ENCODE assay signal across 1 cellular context in the genomic region with DNA sequence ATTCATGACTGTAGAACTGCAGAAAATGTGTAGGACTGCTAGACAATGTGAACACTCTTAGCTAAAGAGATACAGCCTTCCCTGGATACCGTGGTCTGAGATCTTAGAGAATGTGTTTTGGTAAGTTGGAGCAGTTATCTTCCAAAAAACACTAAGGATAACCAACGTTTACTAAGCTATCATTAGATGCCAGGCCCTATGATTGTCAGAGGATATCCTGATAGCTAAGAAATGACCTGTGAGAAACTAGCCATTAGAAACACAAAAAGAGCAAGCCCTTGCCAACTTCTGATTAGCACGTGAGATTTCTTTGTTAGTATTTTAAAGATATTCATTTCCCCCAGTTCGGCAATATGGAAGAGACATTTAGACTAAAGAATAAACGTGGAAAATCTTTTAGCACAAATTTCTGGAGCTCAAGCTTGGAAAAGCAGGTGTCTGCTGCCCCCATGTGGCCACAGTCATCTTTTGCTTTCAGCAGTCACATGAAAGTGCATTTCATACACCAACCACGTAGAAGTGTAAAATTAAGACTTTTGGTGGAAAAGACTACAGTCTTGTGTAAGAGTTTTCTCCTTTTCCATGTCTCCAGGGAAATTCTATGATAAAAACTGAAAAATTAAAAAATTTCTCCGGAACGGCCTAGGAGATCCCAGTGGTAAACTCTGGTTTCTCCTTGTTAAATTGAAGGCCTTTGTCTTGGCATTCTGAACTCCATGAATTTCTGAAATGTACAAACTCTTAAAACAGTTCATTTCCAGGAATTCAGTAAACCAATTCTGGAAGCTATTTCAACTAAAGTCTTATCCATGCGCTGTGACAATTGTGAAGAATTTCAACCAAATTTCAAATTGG.
TF ChIP-seq lines count a peak whose summit lies in the region.

No MANE protein-coding gene starts in this region.

TF ChIP-seq in SK-N-SH treated with all-trans-retinoic acid at 6 μM for 48 hours, 23 proteins besides CTCF, POLR2A, EP300 and RAD21 (continued from another document):
- TF ChIP-seq CREB5 (CRISPR knock-in tag; IDR thresholded peaks at IDR 0.05; ENCODE audit: low read depth) (no peak), TOX (CRISPR knock-in tag; IDR thresholded peaks at IDR 0.05; ENCODE audit: borderline replicate concordance) (no peak), GLIS3 (CRISPR knock-in tag; IDR thresholded peaks at IDR 0.05) (no peak), BACH2 (CRISPR knock-in tag; IDR thresholded peaks at IDR 0.05; ENCODE audit: borderline replicate concordance) (no peak), ZNF565 (CRISPR knock-in tag; conservative IDR thresholded peaks at IDR 0.05; ENCODE audit: low read depth) (no peak), OSR1 (CRISPR knock-in tag; IDR thresholded peaks at IDR 0.05) (no peak), CSDC2 (CRISPR knock-in tag; IDR thresholded peaks at IDR 0.05) (no peak), TCF4 (CRISPR knock-in tag; IDR thresholded peaks at IDR 0.05; ENCODE audit: borderline replicate concordance) (no peak), ZFP3 (CRISPR knock-in tag; IDR thresholded peaks at IDR 0.05) (no peak), ARNTL (CRISPR knock-in tag; IDR thresholded peaks at IDR 0.05; ENCODE audit: borderline replicate concordance, low read depth) (no peak), RARB (CRISPR knock-in tag; IDR thresholded peaks at IDR 0.05) (no peak), POU6F1 (CRISPR knock-in tag; IDR thresholded peaks at IDR 0.05; ENCODE audit: borderline replicate concordance, low read depth) (no peak), CSRNP3 (CRISPR knock-in tag; IDR thresholded peaks at IDR 0.05) (no peak), ZNF8 (CRISPR knock-in tag; IDR thresholded peaks at IDR 0.05) (no peak)
